Comparison of ENCODE assay signal across 26 cellular contexts in genomic region chr11:3186166-3186953, GRCh38. TPM values are rescaled to one million over a fixed set of nuclear protein-coding genes. Genes with fewer than 3 reads are reported as not detected.
"Had no signal": no experiment of that assay in that cellular context is flagged by ENCODE, and none has a peak within 500 bp of the region (broad histone marks: within the 10 kb centered on the region; RNA-seq: fewer than 3 reads in every experiment).

No MANE protein-coding gene starts in this region.

- ATAC-seq: activated CD8-positive, alpha-beta T cell treated with anti-CD3 and anti-CD28 coated beads, Interleukin-2, amount 10 ng/mL, durations not matched to agents 7 days and 5 days; PC-3; T-helper 17 cell; WTC11 had no signal

- H3K27me3 ChIP-seq: cardiac muscle cell had no signal

- DNase-seq: activated CD4-positive, alpha-beta T cell treated with anti-CD3 and anti-CD28 coated beads for 48 hours; activated CD4-positive, alpha-beta T cell treated with anti-CD3 and anti-CD28 coated beads, Interleukin-2, amount 50 U/mL, for 4 hours; activated CD4-positive, CD25-positive, alpha-beta regulatory T cell treated with anti-CD3 and anti-CD28 coated beads, Interleukin-2, amount 50 U/mL, for 72 hours; activated CD8-positive, alpha-beta memory T cell treated with anti-CD3 and anti-CD28 coated beads, Interleukin-2, amount 50 U/mL, for 48 hours; activated CD8-positive, alpha-beta T cell treated with anti-CD3 and anti-CD28 coated beads, Interleukin-2, amount 10 ng/mL, durations not matched to agents 7 days and 5 days; activated naive CD4-positive, alpha-beta T cell treated with anti-CD3 and anti-CD28 coated beads for 36 hours; activated naive CD8-positive, alpha-beta T cell treated with anti-CD3 and anti-CD28 coated beads for 36 hours; activated T-cell treated with anti-CD3 and anti-CD28 coated beads, Interleukin-2, amount 50 U/mL, for 1 hour; brain microvascular endothelial cell; Karpas-422; MM.1S; NCI-H1105; NCI-H1436; NCI-H1694 treated with DMSO at 0.1 percent for 48 hours; NCI-H2029 treated with DMSO at 0.1 percent for 48 hours; NCI-H345; NCI-H510A; NCI-H526 treated with DMSO at 0.1 percent for 48 hours; NCI-H82; PC-3; SHP77 treated with DMSO at 0.1 percent for 48 hours; T-helper 17 cell; T-helper 9 cell had no signal

- H3K36me3 ChIP-seq: brain microvascular endothelial cell, cardiac muscle cell had no signal

- H3K27ac ChIP-seq: brain microvascular endothelial cell, cardiac muscle cell had no signal

- H3K4me3 ChIP-seq: cardiac muscle cell had no signal

RNA-seq across cellular contexts. Expression of gene MRGPRG, which starts 32.3 kb away (rescaled TPM):
- total RNA-seq: activated CD8-positive, alpha-beta T cell treated with anti-CD3 and anti-CD28 coated beads, Interleukin-2, amount 10 ng/mL, durations not matched to agents 7 days and 5 days; activated naive CD4-positive, alpha-beta T cell treated with anti-CD3 and anti-CD28 coated beads for 36 hours; activated naive CD8-positive, alpha-beta T cell treated with anti-CD3 and anti-CD28 coated beads for 36 hours; cardiac muscle cell; PC-3; T-helper 17 cell; WTC11 had no signal
- polyA plus RNA-seq: adipose tissue, cardiac muscle cell had no signal

RNA-seq across cellular contexts. Expression of gene MRGPRE, which starts 45.9 kb away (rescaled TPM):
- total RNA-seq: activated CD8-positive, alpha-beta T cell treated with anti-CD3 and anti-CD28 coated beads, Interleukin-2, amount 10 ng/mL, durations not matched to agents 7 days and 5 days; activated naive CD4-positive, alpha-beta T cell treated with anti-CD3 and anti-CD28 coated beads for 36 hours; activated naive CD8-positive, alpha-beta T cell treated with anti-CD3 and anti-CD28 coated beads for 36 hours; cardiac muscle cell; PC-3; T-helper 17 cell; WTC11 had no signal
- polyA plus RNA-seq: cardiac muscle cell had no signal
